8 cellular contexts compared by ENCODE assay signal in genomic region chr3:39808467-39809180, GRCh38. TPM values are rescaled to one million over a fixed set of nuclear protein-coding genes. Genes with fewer than 3 reads are reported as not detected.
DNase-seq lines count a peak whose midpoint lies in the region; ATAC-seq, FAIRE-seq and TF ChIP-seq lines count a peak whose summit lies in the region.
"Had no signal": no experiment of that assay in that cellular context is flagged by ENCODE, and none has a peak within 500 bp of the region (broad histone marks: within the 10 kb centered on the region; RNA-seq: fewer than 3 reads in every experiment).

No MANE protein-coding gene starts in this region.

- H3K9me3 Mint-ChIP-seq in memory B cell: peaks cover 7% of the 10 kb centered on the region

- ATAC-seq in GM19351 (IDR thresholded peaks at IDR 0.05; ENCODE audit: unreplicated experiment): peak; percentile 10
- no peak for ATAC-seq in memory B cell (ENCODE audit: low read depth)
- ATAC-seq in upper lobe of left lung (ENCODE audit: low FRiP score in 2 of 2): no peak

- no peak for FAIRE-seq in GM12892 (lab: Jason Lieb, UNC)

- H3K4me1 ChIP-seq in upper lobe of left lung: peaks cover 12 to 22% (median 14%) of the 10 kb centered on the region in 4 donors
- H3K4me1 ChIP-seq: SJSA1 had no signal

- no peak for TF ChIP-seq CTCF in upper lobe of left lung (IDR thresholded peaks at IDR 0.05)

- H3K27ac Mint-ChIP-seq in memory B cell: peak overlapping the region; percentile 15

- H3K4me3 ChIP-seq in upper lobe of left lung: peak overlapping the region in 3 of 4 donors; percentile 42 to 59 (median 54)
- H3K4me3 ChIP-seq: SJSA1 had no signal

- 11 to 12% methylated on average over 21 to 26 of the region's 26 CpGs for WGBS in upper lobe of left lung, 2 donors

- no peak for TF ChIP-seq EP300 in upper lobe of left lung (IDR thresholded peaks at IDR 0.05)

- H3K27me3 Mint-ChIP-seq in memory B cell: peaks cover 30% of the 10 kb centered on the region

- no peak overlapping the region for H3K27ac ChIP-seq in upper lobe of left lung
- H3K27ac ChIP-seq: SJSA1 had no signal

- DNase-seq in KG1 (lab: John Stamatoyannopoulos, UW) (peak; percentile 8), dermis blood vessel endothelial cell (peak; percentile 67), memory B cell (ENCODE audit: low spot score in 2 of 2) (no peak), upper lobe of left lung (peak in 1 of 2 donors; percentile 27), GM12892 (ENCODE audit: insufficient read length) (no peak), NOMO-1 treated with DMSO at 0.1 percent for 48 hours (lab: John Stamatoyannopoulos, UW; ENCODE audit: unreplicated experiment) (no peak)

- H3K27me3 ChIP-seq in upper lobe of left lung: peaks cover 0 to 23% (median 6%) of the 10 kb centered on the region in 4 donors

- H3K4me3 Mint-ChIP-seq in memory B cell: peak overlapping the region; percentile 66

- peaks cover 21% of the 10 kb centered on the region for H3K4me1 Mint-ChIP-seq in memory B cell

- peaks cover 0 to 5% (median 0%) of the 10 kb centered on the region in 4 donors for H3K9me3 ChIP-seq in upper lobe of left lung
- H3K9me3 ChIP-seq: SJSA1 had no signal

- H3K36me3 ChIP-seq in upper lobe of left lung: no peaks in the 10 kb centered on the region
- H3K36me3 ChIP-seq: SJSA1 had no signal

- H3K36me3 Mint-ChIP-seq in memory B cell: no peaks in the 10 kb centered on the region

- TF ChIP-seq POLR2A in upper lobe of left lung (IDR thresholded peaks at IDR 0.05) (no peak), GM12892 (IDR thresholded peaks at IDR 0.05; ENCODE audit: low read depth, low read length) (no peak)

RNA-seq across cellular contexts. Expression of gene MYRIP, which starts 0.8 kb away (rescaled TPM):
- total RNA-seq in dermis blood vessel endothelial cell: 30.0 and 32.2 TPM in 2 replicates
- 1 to 10 TPM in 4 of 6 donors, under 1 TPM in 1, not detected in 1; 0.55 to 4.3 (median 2.1) TPM for total RNA-seq in upper lobe of left lung
- 0.08 TPM for polyA plus RNA-seq in GM12892 (2012; ENCODE audit: missing spikeins)

Comparison
In these comparisons a context has a peak if more than half of its experiments do, and no peak if none do; other contexts are left out.
1. DNase-seq: peak in KG1 (single experiment) and dermis blood vessel endothelial cell (single experiment); none in memory B cell (0 of 2), GM12892 (single experiment) and NOMO-1 treated with DMSO at 0.1 percent for 48 hours (single experiment).